ENCODE assay signal across 19 cellular contexts in the genomic region with DNA sequence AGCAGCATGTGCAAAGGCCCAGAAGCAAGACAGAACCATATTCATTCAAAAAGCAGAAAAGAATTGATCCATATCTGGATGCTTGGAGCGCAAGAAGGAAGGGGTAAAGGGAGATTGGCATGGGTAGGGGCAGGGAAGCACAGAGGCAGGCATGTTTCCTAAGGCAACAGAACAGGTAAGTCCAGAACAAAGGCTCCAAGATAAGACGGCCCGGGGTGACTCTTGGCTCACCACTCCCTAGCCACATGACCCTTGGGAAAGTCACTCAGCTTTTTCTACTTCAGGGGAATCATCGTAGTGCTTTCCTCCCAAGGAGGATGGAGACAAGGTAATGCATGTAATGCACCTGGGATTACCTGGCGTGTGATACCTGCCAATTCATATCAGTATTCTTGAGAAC.
"Had no signal": no experiment of that assay in that cellular context is flagged by ENCODE, and none has a peak within 500 bp of the region (broad histone marks: within the 10 kb centered on the region; RNA-seq: fewer than 3 reads in every experiment).

No MANE protein-coding gene starts in this region.

- DNase-seq: activated B cell treated with CpG ODN at 0.5 μM for 24 hours; activated CD4-positive, alpha-beta T cell treated with anti-CD3 and anti-CD28 coated beads for 36 hours; activated CD4-positive, alpha-beta T cell treated with anti-CD3 and anti-CD28 coated beads, Interleukin-2, amount 50 U/mL, for 4 hours; activated CD8-positive, alpha-beta memory T cell treated with anti-CD3 and anti-CD28 coated beads, Interleukin-2, amount 50 U/mL, for 48 hours; activated naive CD4-positive, alpha-beta T cell treated with Interleukin-2 at 50 U/mL for 16 hours; activated naive CD8-positive, alpha-beta T cell treated with anti-CD3 and anti-CD28 coated beads for 36 hours; activated T-cell treated with anti-CD3 and anti-CD28 coated beads, Interleukin-2, amount 50 U/mL, for 4 hours; cerebellar nuclear complex; effector CD8-positive, alpha-beta T cell; foreskin melanocyte; kidney; lower lobe of right lung; naive thymus-derived CD8-positive, alpha-beta T cell; stimulated activated CD4-positive, alpha-beta T cell treated with anti-CD3 and anti-CD28 coated beads, Interleukin-4, amount 100 ng/mL, for 1 hour; stimulated activated naive CD4-positive, alpha-beta T cell; SW 1271; T-helper 17 cell; transverse colon had no signal

- H3K4me3 ChIP-seq: lower lobe of right lung, prostate gland, transverse colon had no signal

- H3K27me3 ChIP-seq: transverse colon had no signal

- H3K27ac ChIP-seq: lower lobe of right lung, prostate gland, transverse colon had no signal

- H3K36me3 ChIP-seq: lower lobe of right lung, prostate gland, transverse colon had no signal

- H3K9me3 ChIP-seq: lower lobe of right lung, prostate gland, transverse colon had no signal
